ENCODE assay signal across 8 cellular contexts in the genomic region with DNA sequence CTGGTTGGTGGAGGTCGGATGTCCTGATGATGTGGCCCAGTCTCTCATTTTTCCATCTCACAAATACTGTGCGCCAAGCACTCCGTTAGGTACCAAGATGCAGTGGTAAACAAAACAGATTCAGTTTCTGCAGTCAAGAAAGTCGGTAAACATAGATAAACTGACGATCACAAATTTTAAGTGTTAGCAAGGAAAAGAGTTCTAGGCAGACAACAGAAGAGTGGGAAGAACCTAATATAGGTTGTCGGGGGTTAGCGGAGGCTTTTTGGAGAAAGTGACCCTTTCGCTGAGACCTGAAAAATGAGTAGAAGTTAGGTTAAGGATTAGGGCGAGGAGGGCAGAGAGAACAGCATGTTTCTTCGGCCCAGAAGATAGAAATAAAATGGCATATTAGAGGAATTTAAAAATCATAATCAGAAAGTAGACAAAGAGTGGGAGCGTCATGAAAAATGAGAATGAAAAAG. TPM values are rescaled to one million over a fixed set of nuclear protein-coding genes. Genes with fewer than 3 reads are reported as not detected.
DNase-seq lines count a peak whose midpoint lies in the region; ATAC-seq and TF ChIP-seq lines count a peak whose summit lies in the region.

No MANE protein-coding gene starts in this region.

- peaks cover 27% of the 10 kb centered on the region for H3K4me1 Mint-ChIP-seq in WTC11

- intact Hi-C loops in right cardiac atrium (cut with DNase I): no loop called here

- TF ChIP-seq CTCF in WTC11 (IDR thresholded peaks at IDR 0.05): no peak

- no peak for ATAC-seq in WTC11
- no peak for ATAC-seq in right cardiac atrium
- no peak for ATAC-seq in GM18870 (IDR thresholded peaks at IDR 0.05; ENCODE audit: unreplicated experiment)

- 4% methylated on average over 11 of the region's 11 CpGs for WGBS in right cardiac atrium

- no peaks in the 10 kb centered on the region for H3K4me1 ChIP-seq in right cardiac atrium (ENCODE audit: control insufficient read depth, insufficient read depth, low read length)

- DNase-seq in H7 (no peak), WTC11 (ENCODE audit: low spot score) (no peak), right cardiac atrium (no peak), NK-92 (lab: John Stamatoyannopoulos, UW; ENCODE audit: unreplicated experiment) (no peak), AML-193 (lab: John Stamatoyannopoulos, UW) (no peak), germinal center (ENCODE audit: low spot score) (no peak)

- peaks cover 22% of the 10 kb centered on the region for H3K36me3 Mint-ChIP-seq in WTC11

- H3K4me3 Mint-ChIP-seq in WTC11: peak overlapping the region; percentile 94

- CTCF ChIA-PET in WTC11 (lab: Charles Lee): no interaction called here

- POLR2A ChIA-PET in WTC11 (lab: Charles Lee): no interaction called here

- peak overlapping the region; percentile 25 for H3K27ac ChIP-seq in right cardiac atrium (ENCODE audit: low read length)
- peak overlapping the region in 20 of 21 experiments; percentile 74 to 96 (median 92) for H3K27ac ChIP-seq in skin epidermis

- H3K4me3 ChIP-seq in H7 (ENCODE audit: insufficient read depth, low read depth, low read length) (peak overlapping the region; percentile 71), right cardiac atrium (ENCODE audit: low read length) (peak overlapping the region; percentile 62), skin epidermis (peak overlapping the region; percentile 56 to 88 (median 70))

- H3K27me3 ChIP-seq in H7 (ENCODE audit: control insufficient read depth, insufficient read depth, low read length) (no peaks in the 10 kb centered on the region), right cardiac atrium (ENCODE audit: control insufficient read depth, insufficient read depth) (no peaks in the 10 kb centered on the region)

- H3K27me3 Mint-ChIP-seq in WTC11 (ENCODE audit: low read depth): no peaks in the 10 kb centered on the region

- no peaks in the 10 kb centered on the region for H3K9me3 ChIP-seq in right cardiac atrium (ENCODE audit: control insufficient read depth, low read length)

- H3K36me3 ChIP-seq in H7 (replicated peaks; ENCODE audit: control insufficient read depth, insufficient read depth, low read length): peaks cover 4% of the 10 kb centered on the region

- H3K9me3 Mint-ChIP-seq in WTC11: peaks cover 3% of the 10 kb centered on the region; the same call in 1 of the 2 replicates

- peak overlapping the region; percentile 96 for H3K27ac Mint-ChIP-seq in WTC11

TF ChIP-seq in WTC11, 78 proteins besides CTCF, POLR2A, EP300 and RAD21:
- no peak for TF ChIP-seq TP53 (CRISPR knock-in tag; IDR thresholded peaks at IDR 0.05)

RNA-seq across cellular contexts. Expression of gene ORC3, which starts 0.5 kb away (rescaled TPM):
- 54.5 and 74.0 TPM in 2 replicates for total RNA-seq in H7 (2014; rRNA removed; shearing (Covaris generic))
- total RNA-seq in WTC11 (2021) (46.7 to 50.7 TPM (median 48.4 TPM) in 3 replicates), right cardiac atrium (10 to 100 TPM; 18.4 to 23.2 (median 20.4) TPM)
- polyA plus RNA-seq in right cardiac atrium: 20.9 TPM

RNA-seq across cellular contexts. Expression of gene RARS2, which starts 0.7 kb away (rescaled TPM):
- total RNA-seq in H7 (2014; rRNA removed; shearing (Covaris generic)): 34.3 and 35.6 TPM in 2 replicates
- 31.8 to 33.3 TPM (median 32.9 TPM) in 3 replicates for total RNA-seq in WTC11 (2021)
- total RNA-seq in right cardiac atrium: 10 to 100 TPM; 18.0 to 26.0 (median 21.0) TPM
- 14.5 TPM for polyA plus RNA-seq in right cardiac atrium
